In the genomic region with DNA sequence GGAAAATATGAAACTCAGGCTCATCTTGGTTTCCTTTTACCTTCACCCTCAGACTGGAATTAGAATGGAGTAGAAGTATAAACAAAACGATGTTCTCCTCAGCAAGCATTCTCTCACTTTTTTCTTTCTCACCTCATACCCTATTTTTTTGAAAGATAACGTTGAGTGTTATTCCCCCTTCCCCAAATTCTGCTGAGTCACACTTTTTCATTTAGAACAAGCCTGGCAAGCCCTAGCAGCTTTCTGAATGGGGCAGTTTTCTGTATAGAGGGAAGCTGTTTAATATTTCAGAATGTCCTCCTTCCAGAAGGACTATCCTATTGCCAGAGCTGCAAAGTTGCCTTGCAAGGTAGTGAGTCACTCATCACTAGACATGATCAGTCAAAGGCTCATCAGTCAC, we compare ENCODE assay signal across 18 cellular contexts.
"Had no signal": no experiment of that assay in that cellular context is flagged by ENCODE, and none has a peak within 500 bp of the region (broad histone marks: within the 10 kb centered on the region; RNA-seq: fewer than 3 reads in every experiment).

No MANE protein-coding gene starts in this region.

- H3K4me1 Mint-ChIP-seq: naive B cell, nephron had no signal

- H3K9me3 Mint-ChIP-seq: endodermal cell, naive B cell, nephron had no signal

- H3K27me3 ChIP-seq: right atrium auricular region, tibial artery, upper lobe of right lung, vagina had no signal

- H3K36me3 ChIP-seq: heart left ventricle, right atrium auricular region, tibial artery, upper lobe of right lung, vagina had no signal

- H3K4me3 Mint-ChIP-seq: endodermal cell, naive B cell, nephron had no signal

- H3K4me1 ChIP-seq: heart left ventricle, right atrium auricular region, tibial artery, upper lobe of right lung, vagina had no signal

- H3K9me3 ChIP-seq: heart left ventricle, right atrium auricular region, tibial artery, upper lobe of right lung, vagina had no signal

- FAIRE-seq: endothelial cell of umbilical vein, islet of Langerhans, small intestine had no signal

- H3K4me3 ChIP-seq: coronary artery, heart left ventricle, right atrium auricular region, tibial artery, upper lobe of right lung, vagina had no signal

- DNase-seq: effector CD4-positive, alpha-beta T cell; endodermal cell; heart left ventricle; hypothalamus; kidney glomerular epithelial cell; mesendoderm; naive B cell; small intestine; stimulated activated CD4-positive, alpha-beta T cell treated with anti-CD3 and anti-CD28 coated beads, Interleukin-2, amount 100 ng/mL, for 48 hours; stimulated activated naive CD4-positive, alpha-beta T cell treated with Interleukin-2 at 50 U/mL for 16 hours; tibial artery; upper lobe of right lung had no signal

- ATAC-seq: heart left ventricle, upper lobe of right lung had no signal

- H3K27ac ChIP-seq: coronary artery, heart left ventricle, right atrium auricular region, tibial artery, upper lobe of right lung, vagina had no signal

- H3K27ac Mint-ChIP-seq: endodermal cell, naive B cell, nephron had no signal

- H3K36me3 Mint-ChIP-seq: naive B cell had no signal
